ENCODE assay signal across 10 cellular contexts in the genomic region with DNA sequence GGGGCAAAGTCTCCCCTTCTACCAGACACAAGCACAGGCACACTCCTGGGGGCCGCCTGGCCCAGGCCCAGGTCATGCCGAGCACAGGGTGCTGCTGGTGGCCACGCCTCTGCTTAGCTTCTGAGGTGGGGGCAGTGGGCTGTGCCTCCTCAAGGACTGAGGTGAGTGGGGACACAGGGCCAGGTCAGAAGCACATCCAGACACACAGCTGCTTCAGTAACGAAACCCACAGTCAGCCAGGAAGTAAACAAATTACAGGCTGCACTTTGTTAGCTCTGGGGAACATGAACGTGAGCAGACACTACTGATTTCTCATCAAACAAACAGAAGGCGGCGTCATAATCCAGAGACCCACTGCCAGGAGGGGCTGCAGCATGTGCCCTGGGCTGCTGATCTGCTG.
DNase-seq lines count a peak whose midpoint lies in the region; ATAC-seq and TF ChIP-seq lines count a peak whose summit lies in the region.
"Had no signal": no experiment of that assay in that cellular context is flagged by ENCODE, and none has a peak within 500 bp of the region (broad histone marks: within the 10 kb centered on the region; RNA-seq: fewer than 3 reads in every experiment).

No MANE protein-coding gene starts in this region.

- TF ChIP-seq CTCF in GM10248 (IDR thresholded peaks at IDR 0.05; ENCODE audit: control extremely low read depth, extremely low read depth, low read depth, missing control alignments) (no peak), GM20000 (IDR thresholded peaks at IDR 0.05; ENCODE audit: extremely low read depth, missing control alignments) (no peak), KMS-11 (conservative IDR thresholded peaks at IDR 0.05; ENCODE audit: low read depth, low read length) (no peak)

- no peak overlapping the region for H3K27ac Mint-ChIP-seq in immature natural killer cell

- H3K4me2 ChIP-seq in KMS-11, result no peak overlapping the region; the same call in 1 of the 2 replicates

- no peaks in the 10 kb centered on the region for H3K27me3 Mint-ChIP-seq in immature natural killer cell (ENCODE audit: low read depth in 3 of 3)

- H3K9me3 Mint-ChIP-seq in immature natural killer cell, result no peaks in the 10 kb centered on the region

- no peak overlapping the region for H3K9ac ChIP-seq in KMS-11

- ATAC-seq in HG02973 (IDR thresholded peaks at IDR 0.05; ENCODE audit: unreplicated experiment) (no peak), GM21528 (IDR thresholded peaks at IDR 0.05; ENCODE audit: low FRiP score, unreplicated experiment) (no peak)

- H3K79me2 ChIP-seq in KMS-11 (ENCODE audit: insufficient read depth, low read depth), result no peaks in the 10 kb centered on the region

- H3K27ac ChIP-seq in KMS-11 (no peak overlapping the region), caudate nucleus (ENCODE audit: low read depth, low read length) (peak overlapping the region; percentile 32)
- H3K27ac ChIP-seq: tibial nerve had no signal

- H3K27me3 ChIP-seq in KMS-11 (ENCODE audit: insufficient read depth, low read depth), result no peaks in the 10 kb centered on the region
- H3K27me3 ChIP-seq: tibial nerve had no signal

- H3K4me1 ChIP-seq in KMS-11 (ENCODE audit: low read depth, poor library complexity, severe bottlenecking), result peaks cover 10% of the 10 kb centered on the region
- H3K4me1 ChIP-seq: tibial nerve had no signal

- H4K20me1 ChIP-seq in KMS-11 (ENCODE audit: insufficient read depth), result no peaks in the 10 kb centered on the region

- H2AFZ ChIP-seq in KMS-11 (ENCODE audit: low read depth), result peak overlapping the region; percentile 41; the same call in 1 of the 2 replicates

- POLR2A ChIA-PET in GM10248 (lab: Yijun Ruan, JAX), result no interaction called here

- no peaks in the 10 kb centered on the region for H3K4me1 Mint-ChIP-seq in immature natural killer cell

- CTCF ChIA-PET in GM10248 (lab: Yijun Ruan, JAX), result interaction anchor here (1.2 to 5.9 kb wide), 5 partner anchors 11 to 132 kb away, joined by 3 to 35 read pairs (median 9); no protein-coding TSS in a partner anchor

- DNase-seq in GM10248 (ENCODE audit: extremely low spot score) (peak; percentile 71), GM20000 (ENCODE audit: low spot score) (peak; percentile 72), caudate nucleus (lab: John Stamatoyannopoulos, UW) (no peak), dedifferentiated amniotic fluid mesenchymal stem cell (ENCODE audit: extremely low spot score) (no peak), immature natural killer cell (no peak)
- DNase-seq: NCI-H2171 treated with DMSO at 0.1 percent for 48 hours had no signal

- no peaks in the 10 kb centered on the region for H3K36me3 Mint-ChIP-seq in immature natural killer cell

- H3K4me3 ChIP-seq in KMS-11 (IDR thresholded peaks at IDR 0.05; ENCODE audit: insufficient read depth, low read depth, low read length), result no peak overlapping the region
- H3K4me3 ChIP-seq: tibial nerve had no signal

- H3K36me3 ChIP-seq in KMS-11 (ENCODE audit: insufficient read depth), result no peaks in the 10 kb centered on the region
- H3K36me3 ChIP-seq: tibial nerve had no signal

- H3K4me3 Mint-ChIP-seq in immature natural killer cell, result no peak overlapping the region

Comparison
In these comparisons a context has a peak if more than half of its experiments do, and no peak if none do; other contexts are left out.
1. DNase-seq: peak in GM10248 (single experiment) and GM20000 (single experiment); none in caudate nucleus (0 of 61), dedifferentiated amniotic fluid mesenchymal stem cell (single experiment) and immature natural killer cell (0 of 3).